Comparison of ENCODE assay signal across 1 cellular context in genomic region chr7:121278120-121279021, GRCh38.
TF ChIP-seq lines count a peak whose summit lies in the region.

No MANE protein-coding gene starts in this region.

TF ChIP-seq in SK-N-SH, 30 proteins besides CTCF, POLR2A, EP300 and RAD21 (continued from another document):
- TF ChIP-seq PBX3 (IDR thresholded peaks at IDR 0.05) = peak; percentile 23; the same call in 1 of the 2 replicates
- no peak for TF ChIP-seq ELF1 (IDR thresholded peaks at IDR 0.05)
- TF ChIP-seq SIN3A (IDR thresholded peaks at IDR 0.05; ENCODE audit: borderline replicate concordance, low read depth, low read length) = no peak
- TF ChIP-seq YY1 (IDR thresholded peaks at IDR 0.05; ENCODE audit: low read depth) = no peak
- peak; percentile 36; the same call in 1 of the 2 replicates for TF ChIP-seq FOSL2 (IDR thresholded peaks at IDR 0.05; ENCODE audit: borderline replicate concordance, low read depth)
- TF ChIP-seq, protein P1, sequence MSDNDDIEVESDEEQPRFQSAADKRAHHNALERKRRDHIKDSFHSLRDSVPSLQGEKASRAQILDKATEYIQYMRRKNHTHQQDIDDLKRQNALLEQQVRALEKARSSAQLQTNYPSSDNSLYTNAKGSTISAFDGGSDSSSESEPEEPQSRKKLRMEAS (IDR thresholded peaks at IDR 0.05; ENCODE audit: low read depth) = no peak
